9 cellular contexts compared by ENCODE assay signal in genomic region chr9:693460-694390, GRCh38.
DNase-seq lines count a peak whose midpoint lies in the region; ATAC-seq and TF ChIP-seq lines count a peak whose summit lies in the region.
"Had no signal": no experiment of that assay in that cellular context is flagged by ENCODE, and none has a peak within 500 bp of the region (broad histone marks: within the 10 kb centered on the region; RNA-seq: fewer than 3 reads in every experiment).

No MANE protein-coding gene starts in this region.

- no peaks in the 10 kb centered on the region for H3K9me3 Mint-ChIP-seq in stimulated activated memory B cell treated with anti-CD40 and anti-IgM and Interleukin-4, amounts not matched to agents 10 μg/mL and 1 μg/mL and 100 μg/mL, for 72 hours

- H3K4me3 ChIP-seq in A673 (ENCODE audit: low read depth, low read length, poor library complexity, severe bottlenecking) (peak overlapping the region; percentile 9), SJCRH30 (peak overlapping the region; percentile 51), neuron (ENCODE audit: low read length) (peak overlapping the region; percentile 21)

- intact Hi-C loops in A673 (cut with micrococcal nuclease; ENCODE audit: unreplicated experiment): no loop called here

- TSS peak; percentile 77 for BruUV-seq in A673 (replicated peaks; lab: Mats Ljungman, UMichigan)

- H3K27me3 Mint-ChIP-seq in stimulated activated memory B cell treated with anti-CD40 and anti-IgM and Interleukin-4, amounts not matched to agents 10 μg/mL and 1 μg/mL and 100 μg/mL, for 72 hours: no peaks in the 10 kb centered on the region

- H3K4me3 Mint-ChIP-seq in stimulated activated memory B cell treated with anti-CD40 and anti-IgM and Interleukin-4, amounts not matched to agents 10 μg/mL and 1 μg/mL and 100 μg/mL, for 72 hours: no peak overlapping the region

- no peaks in the 10 kb centered on the region for H3K36me3 Mint-ChIP-seq in stimulated activated memory B cell treated with anti-CD40 and anti-IgM and Interleukin-4, amounts not matched to agents 10 μg/mL and 1 μg/mL and 100 μg/mL, for 72 hours

- peak overlapping the region; percentile 52 for H2AFZ ChIP-seq in neuron (ENCODE audit: low read depth, low read length)

- CTCF ChIA-PET in A673 (lab: Charles Lee): no interaction called here

- no peak overlapping the region for H3K27ac Mint-ChIP-seq in stimulated activated memory B cell treated with anti-CD40 and anti-IgM and Interleukin-4, amounts not matched to agents 10 μg/mL and 1 μg/mL and 100 μg/mL, for 72 hours

- no peak for TF ChIP-seq CTCF in A673 (conservative IDR thresholded peaks at IDR 0.05; ENCODE audit: low read depth, low read length)

- DNase-seq in A673 (ENCODE audit: low spot score) (peak; percentile 61), SJCRH30 (peak; percentile 33 to 58), fibroblast of peridontal ligament (ENCODE audit: extremely low read depth) (peak; percentile 90), GM19240 (ENCODE audit: insufficient read length, low spot score) (no peak)
- DNase-seq in activated CD8-positive, alpha-beta memory T cell treated with anti-CD3 and anti-CD28 coated beads, Interleukin-2, amount 50 U/mL, for 48 hours: no peak
- DNase-seq: T-helper 9 cell had no signal

- H3K4me1 Mint-ChIP-seq in stimulated activated memory B cell treated with anti-CD40 and anti-IgM and Interleukin-4, amounts not matched to agents 10 μg/mL and 1 μg/mL and 100 μg/mL, for 72 hours: no peaks in the 10 kb centered on the region

- ATAC-seq in GM21529 (IDR thresholded peaks at IDR 0.05; ENCODE audit: unreplicated experiment): no peak
- no peak for ATAC-seq in stimulated activated memory B cell treated with anti-CD40 and anti-IgM and Interleukin-4, amounts not matched to agents 10 μg/mL and 1 μg/mL and 100 μg/mL, for 72 hours

- no peaks in the 10 kb centered on the region for H3K36me3 ChIP-seq in A673 (ENCODE audit: insufficient read depth, low read length, poor library complexity, severe bottlenecking)
- no peaks in the 10 kb centered on the region for H3K36me3 ChIP-seq in SJCRH30
- no peaks in the 10 kb centered on the region for H3K36me3 ChIP-seq in neuron (ENCODE audit: insufficient read depth, low read length)

- POLR2A ChIA-PET in A673 (lab: Charles Lee; ENCODE audit: low non-redundant PET): no interaction called here

- H3K4me1 ChIP-seq in A673 (ENCODE audit: insufficient read depth, low read length, poor library complexity, severe bottlenecking) (peaks cover 5% of the 10 kb centered on the region), SJCRH30 (peaks cover 37% of the 10 kb centered on the region), neuron (ENCODE audit: insufficient read depth, low read length) (peaks cover 18% of the 10 kb centered on the region)

- H3K27me3 ChIP-seq in A673 (replicated peaks; ENCODE audit: insufficient read depth, low read depth, low read length, poor library complexity) (no peaks in the 10 kb centered on the region), SJCRH30 (no peaks in the 10 kb centered on the region), neuron (ENCODE audit: insufficient read depth, low read length) (no peaks in the 10 kb centered on the region)

- H3K9me3 ChIP-seq in A673 (ENCODE audit: low read depth, low read length, poor library complexity, severe bottlenecking): no peaks in the 10 kb centered on the region
- no peaks in the 10 kb centered on the region for H3K9me3 ChIP-seq in SJCRH30 (replicated peaks)
- H3K9me3 ChIP-seq in neuron (ENCODE audit: low read length): no peaks in the 10 kb centered on the region

- H3K27ac ChIP-seq in A673 (ENCODE audit: low read depth, low read length, poor library complexity, severe bottlenecking): peak overlapping the region; percentile 83
- H3K27ac ChIP-seq in SJCRH30: peak overlapping the region; percentile 93

Comparison
In these comparisons a context has a peak if more than half of its experiments do, and no peak if none do; other contexts are left out.
1. DNase-seq: peak in A673 (single experiment), SJCRH30 (2 of 2) and fibroblast of peridontal ligament (single experiment); none in GM19240 (single experiment) and activated CD8-positive, alpha-beta memory T cell treated with anti-CD3 and anti-CD28 coated beads, Interleukin-2, amount 50 U/mL, for 48 hours (single experiment).
2. Peak in every context shown above with its lines, with median percentiles within 50 percentile points of each other: H3K4me3 ChIP-seq.